In the genomic region with DNA sequence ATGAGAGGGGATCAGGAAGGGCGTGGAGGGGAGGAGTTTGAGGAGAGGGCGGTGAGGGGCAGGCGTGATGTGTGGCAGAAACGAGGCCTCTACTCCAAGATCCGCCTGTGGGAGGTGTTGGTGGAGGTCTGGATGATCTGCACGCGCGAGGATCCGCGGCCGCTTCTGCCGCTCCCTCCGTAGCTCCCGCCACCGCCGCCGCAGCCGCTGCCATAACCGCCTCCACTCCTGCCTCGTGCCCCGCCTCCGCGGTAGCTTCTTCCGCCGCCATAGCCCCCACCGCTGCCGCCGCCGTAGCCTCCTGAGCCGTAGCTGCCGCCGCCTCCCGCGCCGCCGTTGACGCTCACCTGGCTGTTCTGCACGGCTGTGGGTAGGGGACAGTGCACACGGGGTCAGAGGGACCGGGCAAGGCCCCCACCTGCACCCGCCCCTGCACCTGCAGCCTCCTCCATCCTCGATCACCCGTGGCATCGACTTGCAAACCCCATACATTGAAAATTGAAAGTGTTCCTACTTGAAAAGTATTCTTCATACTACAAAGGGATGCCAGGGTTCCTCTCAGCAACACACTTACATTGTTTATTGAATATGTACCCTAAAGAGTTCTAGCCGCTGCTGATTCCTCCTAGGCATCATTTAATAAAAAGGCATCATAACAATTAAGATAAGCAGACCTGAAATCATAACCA, we compare ENCODE assay signal across 8 cellular contexts. TPM values are rescaled to one million over a fixed set of nuclear protein-coding genes. Genes with fewer than 3 reads are reported as not detected.
DNase-seq lines count a peak whose midpoint lies in the region; ATAC-seq, FAIRE-seq and TF ChIP-seq lines count a peak whose summit lies in the region.

No MANE protein-coding gene starts in this region.

- H3K4me2 ChIP-seq in DOHH2 (ENCODE audit: low read length), result peak overlapping the region; percentile 12; the same call in 1 of the 2 replicates
- no peak overlapping the region for H3K4me2 ChIP-seq in K562 (ENCODE audit: insufficient read depth, low read length)

- no peak overlapping the region for H3K9ac ChIP-seq in K562 (ENCODE audit: insufficient read depth in 1 of 2, low read depth in 2 of 2, low read length in 2 of 2)
- peak overlapping the region in 1 of 2 donors; percentile 39 for H3K9ac ChIP-seq in mucosa of rectum (ENCODE audit: low read depth in 1 of 2, low read length in 2 of 2)

- TF ChIP-seq RAD21 in K562 (CRISPR knock-in tag; conservative IDR thresholded peaks at IDR 0.05 in 1 of 2, IDR thresholded peaks at IDR 0.05 in 1 of 2), result no peak

- FAIRE-seq in K562 (lab: Jason Lieb, UNC), result no peak

- no peak for TF ChIP-seq EP300 in K562 (IDR thresholded peaks at IDR 0.05; ENCODE audit: low read length)

- intact Hi-C loops in K562 (cut with micrococcal nuclease), result loop anchor here (10.0 kb wide), 2 partner anchors 106 to 184 kb away; no protein-coding TSS in a partner anchor

- no peaks in the 10 kb centered on the region for H3F3A ChIP-seq in DOHH2 (ENCODE audit: control insufficient read depth, insufficient read depth)

- H3K9me3 ChIP-seq in DOHH2 (ENCODE audit: control insufficient read depth, insufficient read depth, low read length), result no peaks in the 10 kb centered on the region
- no peaks in the 10 kb centered on the region for H3K9me3 ChIP-seq in K562 (replicated peaks; ENCODE audit: control insufficient read depth, insufficient read depth, low read depth, low read length)
- no peaks in the 10 kb centered on the region for H3K9me3 ChIP-seq in mucosa of rectum (ENCODE audit: control insufficient read depth in 2 of 2, low read length in 2 of 2)

- H3K9me1 ChIP-seq in K562 (ENCODE audit: control insufficient read depth, insufficient read depth, low read length), result no peaks in the 10 kb centered on the region

- WGBS in K562 (ENCODE audit: insufficient coverage, low coverage, missing lambda C conversion rate), result 43% methylated on average over 36 of the region's 45 CpGs

- CTCF ChIA-PET in K562 (lab: Yijun Ruan, JAX; ENCODE audit: low intra/inter-chr PET ratio), result no interaction called here

- in situ Hi-C loops in K562 (cut with MboI), result no loop called here

- POLR2A ChIA-PET in K562 (lab: Yijun Ruan, JAX), result interaction anchor here (0.7 to 1.0 kb wide), 2 partner anchors 11 to 165 kb away, joined by 3 read pairs; a partner anchor contains a TSS

- DNase-seq in T-helper 1 cell, result peak in 4 of 5 donors; percentile 21 to 53 (median 40)
- DNase-seq in K562 (ENCODE audit: extremely low read depth in 1 of 4, low spot score in 3 of 4), result peak in 2 of 4 experiments; percentile 19 to 22
- peak; percentile 23 to 72 (median 52) for DNase-seq in stimulated activated naive CD4-positive, alpha-beta T cell (lab: John Stamatoyannopoulos, UW)
- no peak for DNase-seq in GM19240 (ENCODE audit: insufficient read length, low spot score)
- no peak for DNase-seq in Kasumi-1 (lab: John Stamatoyannopoulos, UW)
- no peak for DNase-seq in middle frontal gyrus (ENCODE audit: extremely low spot score, low spot score)

- H3K79me2 ChIP-seq in DOHH2 (ENCODE audit: control insufficient read depth, low read length) (no peaks in the 10 kb centered on the region), K562 (ENCODE audit: control insufficient read depth, insufficient read depth, low read length) (no peaks in the 10 kb centered on the region)

- H3K4me1 ChIP-seq in DOHH2 (ENCODE audit: control insufficient read depth, low read length), result no peaks in the 10 kb centered on the region
- peaks cover 0 to 10% of the 10 kb centered on the region in 2 experiments; a peak in 1 of 5 replicates for H3K4me1 ChIP-seq in K562 (replicated peaks in 1 of 2; ENCODE audit: control insufficient read depth in 2 of 2, insufficient read depth in 2 of 2, low read length in 2 of 2)
- H3K4me1 ChIP-seq in mucosa of rectum (ENCODE audit: control insufficient read depth in 2 of 2, insufficient read depth in 2 of 2, low read length in 2 of 2), result peaks cover 3 to 21% of the 10 kb centered on the region in 2 donors

- no peaks in the 10 kb centered on the region for H3K36me3 ChIP-seq in DOHH2 (ENCODE audit: control insufficient read depth, low read length)
- no peaks in the 10 kb centered on the region for H3K36me3 ChIP-seq in K562 (ENCODE audit: control insufficient read depth, insufficient read depth, low read length)
- no peaks in the 10 kb centered on the region for H3K36me3 ChIP-seq in mucosa of rectum (ENCODE audit: control insufficient read depth in 2 of 2, insufficient read depth in 2 of 2, low read length in 2 of 2)

- peak overlapping the region; percentile 61; the same call in 1 of the 2 replicates for H2AFZ ChIP-seq in K562 (ENCODE audit: low read depth, low read length)

- peak; percentile 41; the same call in 1 of the 3 replicates for ATAC-seq in K562

- H3K27me3 ChIP-seq in DOHH2 (ENCODE audit: control insufficient read depth, low read length) (peaks cover 49% of the 10 kb centered on the region), K562 (ENCODE audit: control insufficient read depth in 2 of 2, insufficient read depth in 2 of 2, low read length in 2 of 2) (peaks cover 11 to 42% of the 10 kb centered on the region in 2 experiments; a peak in 4 of 5 replicates), mucosa of rectum (ENCODE audit: control insufficient read depth in 2 of 2, insufficient read depth in 2 of 2, low read length in 2 of 2) (peaks cover 19 to 32% of the 10 kb centered on the region in 2 donors)

- no peak overlapping the region for H3K4me3 ChIP-seq in DOHH2 (ENCODE audit: low read length)
- H3K4me3 ChIP-seq in K562, result no peak overlapping the region
- H3K4me3 ChIP-seq in mucosa of rectum (ENCODE audit: low read length in 2 of 2), result peak overlapping the region; percentile 28 to 59

- H4K20me1 ChIP-seq in DOHH2 (ENCODE audit: control insufficient read depth, insufficient read depth, low read depth, low read length) (no peaks in the 10 kb centered on the region), K562 (replicated peaks; ENCODE audit: control insufficient read depth, insufficient read depth, low read length) (peaks cover 4% of the 10 kb centered on the region; the same call in 1 of the 2 replicates)

- TF ChIP-seq CTCF in DOHH2 (IDR thresholded peaks at IDR 0.05; ENCODE audit: low read depth, low read length, poor library complexity, severe bottlenecking) (no peak), K562 (IDR thresholded peaks at IDR 0.05 in 2 of 3, conservative IDR thresholded peaks at IDR 0.05 in 1 of 3; ENCODE audit: insufficient read depth in 2 of 3, low read depth in 1 of 3, low read length in 3 of 3) (no peak)

- no peaks in the 10 kb centered on the region for H3K9me2 ChIP-seq in DOHH2 (replicated peaks; ENCODE audit: control insufficient read depth, low read length)

- BruUV-seq in K562 (replicated peaks; lab: Mats Ljungman, UMichigan), result no TSS peak

- H3K27ac ChIP-seq in DOHH2 (ENCODE audit: low read depth, low read length), result no peak overlapping the region
- H3K27ac ChIP-seq in K562 (ENCODE audit: extremely low read depth, low read depth, low read length), result no peak overlapping the region
- H3K27ac ChIP-seq in mucosa of rectum (ENCODE audit: low read depth in 2 of 2, low read length in 2 of 2), result no peak overlapping the region

- no peak for TF ChIP-seq POLR2A in K562 (conservative IDR thresholded peaks at IDR 0.05)

RNA-seq across cellular contexts. Expression of a gene that starts 11.0 kb away (rescaled TPM):
- total RNA-seq in K562 (2011; cell fraction: chromatin; rRNA removed; ENCODE audit: low replicate concordance), result not detected in 2 replicates
- not detected in 2 replicates for total RNA-seq in K562 (2011; cell fraction: nucleolus; rRNA removed)
- total RNA-seq in K562 (2011; cell fraction: nucleoplasm; rRNA removed), result not detected in 2 replicates
- total RNA-seq in K562 (2014; rRNA removed) (not detected in 2 replicates), K562 (2014; rRNA removed; fragmentation: Illumina TruSeq; extraction: Trizol) (not detected in 2 replicates), K562 (2015; rRNA removed; fragmentation: Illumina TruSeq; extraction: Trizol) (0.11 and 0.18 TPM in 2 replicates), K562 (2021) (not detected in 2 replicates)
- polyA plus RNA-seq in K562 (2011; rRNA removed) (not detected in 2 replicates), K562 (2014; fragmentation: Illumina TruSeq; extraction: Trizol) (not detected in 2 replicates), K562 (2014; fragmentation: Nextera tagmentation; extraction: Ambion mirVana) (not detected), K562 (2014; rRNA removed) (not detected in 2 replicates)
- not detected in 2 replicates for polyA plus RNA-seq in K562 (2011; cell fraction: cytosol; rRNA removed)
- polyA plus RNA-seq in K562 (2011; cell fraction: nucleus; rRNA removed), result not detected in 2 replicates
- 0.33 TPM in 1 of 2 replicates, not detected in the other for polyA plus RNA-seq in K562 (2012)
- not detected in 2 replicates for polyA minus RNA-seq in K562 (2011; rRNA and poly(A)+ RNA removed)
- polyA minus RNA-seq in K562 (2011; cell fraction: cytosol; rRNA and poly(A)+ RNA removed), result not detected in 2 replicates
- not detected in 2 replicates for polyA minus RNA-seq in K562 (2011; cell fraction: nucleus; rRNA and poly(A)+ RNA removed)

RNA-seq across cellular contexts. Expression of a gene that starts 12.1 kb away (rescaled TPM):
- total RNA-seq in K562 (2011; cell fraction: chromatin; rRNA removed; ENCODE audit: low replicate concordance), result not detected in 2 replicates
- not detected in 2 replicates for total RNA-seq in K562 (2011; cell fraction: nucleolus; rRNA removed)
- not detected in 2 replicates for total RNA-seq in K562 (2011; cell fraction: nucleoplasm; rRNA removed)
- total RNA-seq in K562 (2014; rRNA removed), result not detected in 2 replicates
- not detected in 2 replicates for total RNA-seq in K562 (2014; rRNA removed; fragmentation: Illumina TruSeq; extraction: Trizol)
- total RNA-seq in K562 (2015; rRNA removed; fragmentation: Illumina TruSeq; extraction: Trizol), result not detected in 2 replicates
- total RNA-seq in K562 (2021), result not detected in 2 replicates
- polyA plus RNA-seq in K562 (2011; rRNA removed), result not detected in 2 replicates
- not detected in 2 replicates for polyA plus RNA-seq in K562 (2011; cell fraction: cytosol; rRNA removed)
- not detected in 2 replicates for polyA plus RNA-seq in K562 (2011; cell fraction: nucleus; rRNA removed)
- 0.03 and 0.07 TPM in 2 replicates for polyA plus RNA-seq in K562 (2012)
- polyA plus RNA-seq in K562 (2014; fragmentation: Illumina TruSeq; extraction: Trizol), result not detected in 2 replicates
- polyA plus RNA-seq in K562 (2014; fragmentation: Nextera tagmentation; extraction: Ambion mirVana), result not detected
- not detected in 2 replicates for polyA plus RNA-seq in K562 (2014; rRNA removed)
- polyA minus RNA-seq in K562 (2011; rRNA and poly(A)+ RNA removed), result not detected in 2 replicates
- polyA minus RNA-seq in K562 (2011; cell fraction: cytosol; rRNA and poly(A)+ RNA removed), result not detected in 2 replicates
- not detected in 2 replicates for polyA minus RNA-seq in K562 (2011; cell fraction: nucleus; rRNA and poly(A)+ RNA removed)

RNA-seq across cellular contexts. Expression of a gene that starts 39.2 kb away (rescaled TPM):
- total RNA-seq in K562 (2011; cell fraction: chromatin; rRNA removed; ENCODE audit: low replicate concordance), result not detected in 2 replicates
- not detected in 2 replicates for total RNA-seq in K562 (2011; cell fraction: nucleolus; rRNA removed)
- total RNA-seq in K562 (2011; cell fraction: nucleoplasm; rRNA removed), result not detected in 2 replicates
- total RNA-seq in K562 (2014; rRNA removed) (0.04 TPM in 1 of 2 replicates, not detected in the other), K562 (2014; rRNA removed; fragmentation: Illumina TruSeq; extraction: Trizol) (0.04 and 0.10 TPM in 2 replicates), K562 (2015; rRNA removed; fragmentation: Illumina TruSeq; extraction: Trizol) (0.60 and 0.69 TPM in 2 replicates), K562 (2021) (0.11 TPM in 1 of 2 replicates, not detected in the other)
- polyA plus RNA-seq in K562 (2011; rRNA removed) (0.03 and 0.04 TPM in 2 replicates), K562 (2014; fragmentation: Illumina TruSeq; extraction: Trizol) (0.06 TPM in 1 of 2 replicates, not detected in the other), K562 (2014; fragmentation: Nextera tagmentation; extraction: Ambion mirVana) (under 1 TPM; 0.07 to 0.10 TPM), K562 (2014; rRNA removed) (0.17 TPM in 1 of 2 replicates, not detected in the other)
- not detected in 2 replicates for polyA plus RNA-seq in K562 (2011; cell fraction: cytosol; rRNA removed)
- polyA plus RNA-seq in K562 (2011; cell fraction: nucleus; rRNA removed), result 0.06 TPM in 1 of 2 replicates, not detected in the other
- polyA plus RNA-seq in K562 (2012), result 0.42 and 0.87 TPM in 2 replicates
- polyA minus RNA-seq in K562 (2011; rRNA and poly(A)+ RNA removed), result not detected in 2 replicates
- not detected in 2 replicates for polyA minus RNA-seq in K562 (2011; cell fraction: cytosol; rRNA and poly(A)+ RNA removed)
- not detected in 2 replicates for polyA minus RNA-seq in K562 (2011; cell fraction: nucleus; rRNA and poly(A)+ RNA removed)

Comparison
In these comparisons a context has a peak if more than half of its experiments do, and no peak if none do; other contexts are left out.
1. H3K4me3 ChIP-seq: peak in mucosa of rectum (2 of 2); none in DOHH2 (single experiment) and K562 (single experiment).
2. DNase-seq: peak in T-helper 1 cell (4 of 5) and stimulated activated naive CD4-positive, alpha-beta T cell (6 of 6); none in GM19240 (single experiment), Kasumi-1 (0 of 2) and middle frontal gyrus (single experiment).